8 cellular contexts compared by ENCODE assay signal in the genomic region with DNA sequence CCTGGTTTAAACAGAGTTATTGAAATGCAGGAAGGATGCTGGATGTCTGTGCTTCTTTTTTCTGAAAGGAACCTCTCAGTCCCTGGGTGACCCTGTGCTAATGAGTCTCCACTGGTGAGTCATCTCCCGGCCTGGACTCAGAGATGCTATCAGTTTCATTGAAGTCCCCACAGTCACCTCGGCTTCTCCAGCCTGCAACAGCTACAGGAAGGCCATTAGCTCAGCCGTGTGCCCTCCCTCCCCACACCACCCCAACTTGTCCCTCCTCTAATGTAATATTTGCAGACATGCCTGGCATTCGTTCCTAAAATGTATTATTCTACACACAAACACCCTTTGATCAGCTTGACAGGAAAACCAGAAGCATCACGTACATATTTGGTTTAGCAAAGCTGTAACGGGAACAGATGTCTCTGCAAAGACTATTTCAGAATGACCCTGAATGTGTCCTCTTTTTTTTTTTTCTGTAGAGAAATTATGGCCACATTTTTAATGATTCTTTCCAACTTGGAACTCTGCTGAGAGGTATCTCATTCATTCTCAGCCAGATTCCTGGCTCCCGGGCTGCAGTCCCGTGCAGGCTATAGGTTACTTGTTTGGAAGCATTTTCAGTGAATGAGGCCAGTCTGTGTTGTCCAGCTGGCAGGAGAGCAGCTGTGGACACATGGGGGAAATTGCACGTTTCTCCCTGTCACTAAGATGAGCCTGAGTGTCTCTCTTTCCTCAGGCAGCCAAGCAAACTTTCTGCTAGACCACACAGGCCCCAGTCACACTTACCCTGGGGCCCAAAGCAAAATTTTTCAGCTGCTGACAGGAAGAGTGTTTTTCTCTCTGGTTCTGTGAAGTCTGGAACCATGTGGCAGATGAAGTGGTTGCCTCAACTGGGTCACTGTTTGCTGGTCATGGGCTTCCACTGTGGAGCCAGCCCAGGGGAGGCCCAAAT.
DNase-seq lines count a peak whose midpoint lies in the region; ATAC-seq and FAIRE-seq lines count a peak whose summit lies in the region.

No MANE protein-coding gene starts in this region.

- DNase-seq in Caki2 (ENCODE audit: low read depth): peak; percentile 23
- DNase-seq in GM19240 (ENCODE audit: insufficient read length, low spot score): peak; percentile 38
- peak; percentile 59 for DNase-seq in RCC 7860 (ENCODE audit: low spot score)
- DNase-seq in dedifferentiated amniotic fluid mesenchymal stem cell (ENCODE audit: extremely low spot score): peak; percentile 51
- peak; percentile 39 for DNase-seq in naive B cell
- no peak for DNase-seq in NCI-H748 (lab: John Stamatoyannopoulos, UW; ENCODE audit: unreplicated experiment)
- DNase-seq in activated CD8-positive, alpha-beta memory T cell treated with anti-CD3 and anti-CD28 coated beads, Interleukin-2, amount 50 U/mL, for 48 hours: no peak

- peak; percentile 69 for FAIRE-seq in RCC 7860 (lab: Jason Lieb, UNC)

- in situ Hi-C loops in Caki2 (cut with HindIII; ENCODE audit: low pct_unique_long_range_greater_than_20kb, low sequenced_read_pairs): no loop called here

- no peaks in the 10 kb centered on the region for H3K36me3 Mint-ChIP-seq in naive B cell

- H3K4me3 Mint-ChIP-seq in naive B cell: peak overlapping the region in 6 of 8 donors; percentile 37 to 80 (median 62)

- no peaks in the 10 kb centered on the region for H3K27me3 Mint-ChIP-seq in naive B cell

- ATAC-seq in HG03135 (IDR thresholded peaks at IDR 0.05; ENCODE audit: unreplicated experiment) (peak; percentile 84), naive B cell (ENCODE audit: low read depth in 2 of 2) (peak; percentile 69 to 92)

- H3K27ac Mint-ChIP-seq in naive B cell: peak overlapping the region in 3 of 6 donors; percentile 5 to 79 (median 30)

- H3K9me3 Mint-ChIP-seq in naive B cell: no peaks in the 10 kb centered on the region

- peaks cover 28 to 61% (median 50%) of the 10 kb centered on the region in 3 donors for H3K4me1 Mint-ChIP-seq in naive B cell

Comparison
In these comparisons a context has a peak if more than half of its experiments do, and no peak if none do; other contexts are left out.
1. DNase-seq: peak in Caki2 (single experiment), GM19240 (single experiment), RCC 7860 (single experiment), dedifferentiated amniotic fluid mesenchymal stem cell (single experiment) and naive B cell (single experiment); none in NCI-H748 (single experiment) and activated CD8-positive, alpha-beta memory T cell treated with anti-CD3 and anti-CD28 coated beads, Interleukin-2, amount 50 U/mL, for 48 hours (single experiment).